ENCODE assay signal across 1 cellular context in genomic region chr14:73886449-73887115, GRCh38.
TF ChIP-seq lines count a peak whose summit lies in the region.

ZNF410 (plus strand) TSS chr14:73886859; CDS start chr14:73892176, 5,317 bp downstream.

TF ChIP-seq in HepG2, 621 proteins besides CTCF, POLR2A, EP300 and RAD21 (continued from another document and continues in another):
- no peak for TF ChIP-seq ZNF18 (CRISPR knock-in tag; IDR thresholded peaks at IDR 0.05; ENCODE audit: insufficient replicate concordance)
- peak; percentile 60; the same call in 1 of the 2 replicates for TF ChIP-seq BCL6 (CRISPR knock-in tag; IDR thresholded peaks at IDR 0.05)
- TF ChIP-seq MYC (CRISPR knock-in tag; IDR thresholded peaks at IDR 0.05; ENCODE audit: borderline replicate concordance) = peak; percentile 90
- peak; percentile 92 for TF ChIP-seq SAP130 (CRISPR knock-in tag; IDR thresholded peaks at IDR 0.05; ENCODE audit: low read depth)
- TF ChIP-seq GMEB2 (CRISPR knock-in tag; IDR thresholded peaks at IDR 0.05; ENCODE audit: low read depth) = no peak
- TF ChIP-seq ZNF335 (CRISPR knock-in tag; IDR thresholded peaks at IDR 0.05) = peak; percentile 77; the same call in 1 of the 2 replicates
- no peak; the same call in 1 of the 2 replicates for TF ChIP-seq ZNF792 (CRISPR knock-in tag; IDR thresholded peaks at IDR 0.05)
- peak; percentile 80; the same call in 1 of the 2 replicates for TF ChIP-seq ZBTB46 (CRISPR knock-in tag; IDR thresholded peaks at IDR 0.05; ENCODE audit: borderline replicate concordance)
- peak; percentile 50 for TF ChIP-seq ZNF263 (CRISPR knock-in tag; IDR thresholded peaks at IDR 0.05)
- TF ChIP-seq CBX2 (IDR thresholded peaks at IDR 0.05; ENCODE audit: low read depth, low read length) = no peak
- no peak for TF ChIP-seq CBX2 (CRISPR knock-in tag; IDR thresholded peaks at IDR 0.05; ENCODE audit: low read depth)
- peak; percentile 81 for TF ChIP-seq ZNF234 (CRISPR knock-in tag; conservative IDR thresholded peaks at IDR 0.05)
- TF ChIP-seq ZFX (CRISPR knock-in tag; IDR thresholded peaks at IDR 0.05; ENCODE audit: low read depth) = peak; percentile 91
- peak; percentile 55 for TF ChIP-seq FOSL2 (CRISPR knock-in tag; IDR thresholded peaks at IDR 0.05)
- TF ChIP-seq ZHX1 (CRISPR knock-in tag; IDR thresholded peaks at IDR 0.05; ENCODE audit: low read depth) = peak; percentile 97
- TF ChIP-seq ZNF33B (CRISPR knock-in tag; IDR thresholded peaks at IDR 0.05) = no peak
- no peak for TF ChIP-seq ZSCAN5A (CRISPR knock-in tag; IDR thresholded peaks at IDR 0.05; ENCODE audit: borderline replicate concordance)
- peak; percentile 70 for TF ChIP-seq RBM39 (IDR thresholded peaks at IDR 0.05; ENCODE audit: low read depth, low read length, poor library complexity, severe bottlenecking)
- TF ChIP-seq NRL (CRISPR knock-in tag; IDR thresholded peaks at IDR 0.05; ENCODE audit: borderline replicate concordance) = peak; percentile 78; the same call in 1 of the 2 replicates
- no peak for TF ChIP-seq NR3C1 (CRISPR knock-in tag; IDR thresholded peaks at IDR 0.05)
- TF ChIP-seq NFE2L2 (IDR thresholded peaks at IDR 0.05; ENCODE audit: low read length) = no peak
- TF ChIP-seq ZBTB4 (CRISPR knock-in tag; IDR thresholded peaks at IDR 0.05; ENCODE audit: borderline replicate concordance) = no peak
- no peak for TF ChIP-seq CSRNP1 (CRISPR knock-in tag; IDR thresholded peaks at IDR 0.05)
- peak; percentile 89 for TF ChIP-seq ZNF598 (CRISPR knock-in tag; IDR thresholded peaks at IDR 0.05; ENCODE audit: borderline replicate concordance)
- TF ChIP-seq THAP7 (CRISPR knock-in tag; IDR thresholded peaks at IDR 0.05) = peak; percentile 83; the same call in 1 of the 2 replicates
- peak; percentile 78; the same call in 1 of the 2 replicates for TF ChIP-seq ZNF678 (CRISPR knock-in tag; IDR thresholded peaks at IDR 0.05)
- TF ChIP-seq SP1 (IDR thresholded peaks at IDR 0.05) = no peak
- TF ChIP-seq SP1 (CRISPR knock-in tag; IDR thresholded peaks at IDR 0.05) = peak; percentile 71; the same call in 1 of the 2 replicates
- TF ChIP-seq U2AF1 (optimal IDR thresholded peaks at IDR 0.05; ENCODE audit: low read depth, low read length) = peak; percentile 63
- TF ChIP-seq ZGPAT (CRISPR knock-in tag; IDR thresholded peaks at IDR 0.05) = peak; percentile 93
- TF ChIP-seq MAX (IDR thresholded peaks at IDR 0.05) = peak; percentile 91
- peak; percentile 86 for TF ChIP-seq DMAP1 (CRISPR knock-in tag; IDR thresholded peaks at IDR 0.05)
- TF ChIP-seq ZBTB20 (CRISPR knock-in tag; IDR thresholded peaks at IDR 0.05; ENCODE audit: borderline replicate concordance, low read depth) = peak; percentile 66; the same call in 1 of the 2 replicates
- TF ChIP-seq ETS1 (CRISPR knock-in tag; IDR thresholded peaks at IDR 0.05) = peak; percentile 55; the same call in 1 of the 2 replicates
- no peak for TF ChIP-seq PBX3 (CRISPR knock-in tag; IDR thresholded peaks at IDR 0.05; ENCODE audit: borderline replicate concordance)
- no peak for TF ChIP-seq HES4 (CRISPR knock-in tag; IDR thresholded peaks at IDR 0.05; ENCODE audit: borderline replicate concordance)
- peak; percentile 95 for TF ChIP-seq ELF1 (CRISPR knock-in tag; IDR thresholded peaks at IDR 0.05)
- TF ChIP-seq RARA (CRISPR knock-in tag; IDR thresholded peaks at IDR 0.05) = peak; percentile 46; the same call in 1 of the 2 replicates
- TF ChIP-seq BORCS8-MEF2B (CRISPR knock-in tag; IDR thresholded peaks at IDR 0.05) = no peak; the same call in 1 of the 2 replicates
- no peak for TF ChIP-seq ZBTB42 (CRISPR knock-in tag; IDR thresholded peaks at IDR 0.05)
- TF ChIP-seq AHR (CRISPR knock-in tag; IDR thresholded peaks at IDR 0.05) = 0 out of 2 replicates have a peak, but pooled peaks have one; percentile 42
- TF ChIP-seq HIVEP1 (CRISPR knock-in tag; IDR thresholded peaks at IDR 0.05) = peak; percentile 85
- no peak for TF ChIP-seq ZNF713 (CRISPR knock-in tag; IDR thresholded peaks at IDR 0.05)
- TF ChIP-seq KAT8 (CRISPR knock-in tag; IDR thresholded peaks at IDR 0.05) = peak; percentile 96
